In genomic region chr20:61930776-61931475, GRCh38 we compare ENCODE assay signal across 1 cellular context.
TF ChIP-seq lines count a peak whose summit lies in the region.

No MANE protein-coding gene starts in this region.

TF ChIP-seq in WTC11, 78 proteins besides CTCF, POLR2A, EP300 and RAD21 (continued from another document):
- TF ChIP-seq ARID4B (CRISPR knock-in tag; IDR thresholded peaks at IDR 0.05; ENCODE audit: borderline replicate concordance) (no peak), NR2C2 (CRISPR knock-in tag; IDR thresholded peaks at IDR 0.05) (no peak), TEAD4 (CRISPR knock-in tag; IDR thresholded peaks at IDR 0.05) (no peak), USF1 (CRISPR knock-in tag; IDR thresholded peaks at IDR 0.05) (no peak), CBFB (CRISPR knock-in tag; IDR thresholded peaks at IDR 0.05; ENCODE audit: low read depth) (no peak), STAT6 (CRISPR knock-in tag; conservative IDR thresholded peaks at IDR 0.05; ENCODE audit: low read depth) (no peak), KAT7 (CRISPR knock-in tag; IDR thresholded peaks at IDR 0.05; ENCODE audit: borderline replicate concordance) (no peak)
